Comparison of ENCODE assay signal across 21 cellular contexts in genomic region chr5:73678807-73679206, GRCh38. TPM values are rescaled to one million over a fixed set of nuclear protein-coding genes. Genes with fewer than 3 reads are reported as not detected.
A peak's percentile ranks its signal among the peaks of the same experiment; 100 is the strongest.
DNase-seq lines count a peak whose midpoint lies in the region; ATAC-seq and TF ChIP-seq lines count a peak whose summit lies in the region.
"Had no signal": no experiment of that assay in that cellular context is flagged by ENCODE, and none has a peak within 500 bp of the region (broad histone marks: within the 10 kb centered on the region; RNA-seq: fewer than 3 reads in every experiment).

No MANE protein-coding gene starts in this region.

- no peaks in the 10 kb centered on the region for H3F3A ChIP-seq in MM.1S (ENCODE audit: insufficient read depth, low read length)

- TF ChIP-seq EP300 in transverse colon (IDR thresholded peaks at IDR 0.05; ENCODE audit: low read depth) = no peak

- TF ChIP-seq CTCF in Calu3 (IDR thresholded peaks at IDR 0.05; ENCODE audit: unreplicated experiment) (no peak), hepatocyte (IDR thresholded peaks at IDR 0.05; ENCODE audit: poor library complexity) (no peak), nephron (IDR thresholded peaks at IDR 0.05; ENCODE audit: unreplicated experiment in 3 of 3) (no peak), transverse colon (IDR thresholded peaks at IDR 0.05) (no peak), gastrocnemius medialis (IDR thresholded peaks at IDR 0.05 in 4 of 5, conservative IDR thresholded peaks at IDR 0.05 in 1 of 5) (no peak), MM.1S (IDR thresholded peaks at IDR 0.05; ENCODE audit: low read length) (no peak)

- ATAC-seq in GM21717 (IDR thresholded peaks at IDR 0.05; ENCODE audit: unreplicated experiment) = no peak
- ATAC-seq in gastrocnemius medialis = no peak
- ATAC-seq: K562, Right ventricle myocardium inferior had no signal

- H3K36me3 Mint-ChIP-seq in Calu3 (ENCODE audit: insufficient read depth, unreplicated experiment) = peaks cover 5% of the 10 kb centered on the region
- H3K36me3 Mint-ChIP-seq in nephron (ENCODE audit: low read depth) = no peaks in the 10 kb centered on the region
- H3K36me3 Mint-ChIP-seq: CD4-positive, alpha-beta memory T cell had no signal

- in situ Hi-C loops in transverse colon (cut with MboI; ENCODE audit: low pct_ligation_motif_present in 1 of 4, low pct_unique_long_range_greater_than_20kb in 1 of 4, low sequenced_read_pairs in 3 of 4) (no loop called here), gastrocnemius medialis (cut with MboI; ENCODE audit: low sequenced_read_pairs in 4 of 4) (no loop called here)

- no peaks in the 10 kb centered on the region for H3K36me3 ChIP-seq in hepatocyte (replicated peaks; ENCODE audit: insufficient read depth, low read depth)
- H3K36me3 ChIP-seq in transverse colon = no peaks in the 10 kb centered on the region
- no peaks in the 10 kb centered on the region for H3K36me3 ChIP-seq in gastrocnemius medialis
- no peaks in the 10 kb centered on the region for H3K36me3 ChIP-seq in MM.1S (replicated peaks; ENCODE audit: insufficient read depth, low read length)

- WGBS in hepatocyte (ENCODE audit: low lambda C conversion rate, missing lambda C conversion rate) = 97% methylated on average over 3 of the region's 3 CpGs
- WGBS in transverse colon (ENCODE audit: low coverage in 1 of 2), 2 donors = 82 to 93% methylated on average over 3 of the region's 3 CpGs

- H2AFZ ChIP-seq in hepatocyte (no peak overlapping the region), MM.1S (ENCODE audit: low read length) (no peak overlapping the region)
- H2AFZ ChIP-seq: GM23248 had no signal

- H3K4me1 Mint-ChIP-seq in Calu3 (ENCODE audit: low read depth, unreplicated experiment) (peaks cover 36% of the 10 kb centered on the region), nephron (no peaks in the 10 kb centered on the region)
- H3K4me1 Mint-ChIP-seq: CD4-positive, alpha-beta memory T cell had no signal

- no TSS peak for BruUV-seq in Calu3 (replicated peaks; lab: Mats Ljungman, UMichigan)

- H3K4me2 ChIP-seq in hepatocyte = no peak overlapping the region
- no peak overlapping the region for H3K4me2 ChIP-seq in MM.1S (ENCODE audit: low read depth, low read length)

- H3K27ac Mint-ChIP-seq in Calu3 (ENCODE audit: unreplicated experiment) (peak overlapping the region; percentile 70), nephron (peak overlapping the region; percentile 89 to 92 (median 90))
- H3K27ac Mint-ChIP-seq: CD4-positive, alpha-beta memory T cell had no signal

- no peak overlapping the region for H3K9ac ChIP-seq in MM.1S (ENCODE audit: low read length)
- H3K9ac ChIP-seq: GM23248 had no signal

- H3K4me3 ChIP-seq in hepatocyte (no peak overlapping the region), transverse colon (no peak overlapping the region), gastrocnemius medialis (no peak overlapping the region), MM.1S (ENCODE audit: low read length) (no peak overlapping the region)
- H3K4me3 ChIP-seq: GM23248, K562, SJSA1 had no signal

- H4K20me1 ChIP-seq in hepatocyte (ENCODE audit: insufficient read depth, poor library complexity, severe bottlenecking) = no peaks in the 10 kb centered on the region
- no peaks in the 10 kb centered on the region for H4K20me1 ChIP-seq in MM.1S (ENCODE audit: insufficient read depth, low read length)

- DNase-seq in Calu3 = no peak
- DNase-seq in hepatocyte (ENCODE audit: low spot score) = no peak
- no peak for DNase-seq in transverse colon
- no peak for DNase-seq in gastrocnemius medialis
- DNase-seq in MM.1S = no peak
- DNase-seq: C1 segment of cervical spinal cord; CD4-positive, alpha-beta memory T cell; COR-L47; DMS79 treated with DMSO at 0.1 percent for 48 hours; GM23248; H7; Kasumi-1; NCI-H1105 treated with DMSO at 0.1 percent for 48 hours; NCI-H2029; NCI-H82; NK-92 treated with Interleukin-12 subunit alpha and Interleukin-12 subunit beta, amount 100 ng/mL, for 24 hours had no signal

- intact Hi-C loops in Calu3 (cut with micrococcal nuclease; ENCODE audit: unreplicated experiment) = loop anchor here (5.0 kb wide), 1 partner anchor 37 kb away; no protein-coding TSS in a partner anchor
- intact Hi-C loops in transverse colon (cut with DNase I; ENCODE audit: low total_unique reads) = no loop called here
- intact Hi-C loops in gastrocnemius medialis (cut with DNase I; ENCODE audit: low total_unique reads) = no loop called here

- H3K4me3 Mint-ChIP-seq in Calu3 (ENCODE audit: low read depth, unreplicated experiment) = no peak overlapping the region
- no peak overlapping the region for H3K4me3 Mint-ChIP-seq in nephron
- H3K4me3 Mint-ChIP-seq: CD4-positive, alpha-beta memory T cell had no signal

- H3K9me3 Mint-ChIP-seq in Calu3 (ENCODE audit: low read depth, unreplicated experiment) = no peaks in the 10 kb centered on the region
- H3K9me3 Mint-ChIP-seq in nephron = no peaks in the 10 kb centered on the region
- H3K9me3 Mint-ChIP-seq: CD4-positive, alpha-beta memory T cell had no signal

- H3K79me2 ChIP-seq in hepatocyte (no peaks in the 10 kb centered on the region), MM.1S (ENCODE audit: low read length) (no peaks in the 10 kb centered on the region)

- H3K9me2 ChIP-seq in hepatocyte (replicated peaks; ENCODE audit: insufficient read depth) (no peaks in the 10 kb centered on the region), MM.1S (replicated peaks; ENCODE audit: insufficient read depth, low read length) (no peaks in the 10 kb centered on the region)

- CTCF ChIA-PET in Calu3 (lab: Charles Lee) = interaction anchor here (0.8 to 1.5 kb wide), 5 partner anchors 13 to 114 kb away, joined by 4 to 9 read pairs (median 5); no protein-coding TSS in a partner anchor

- H3K27me3 Mint-ChIP-seq in Calu3 (ENCODE audit: unreplicated experiment) = no peaks in the 10 kb centered on the region
- no peaks in the 10 kb centered on the region for H3K27me3 Mint-ChIP-seq in nephron (ENCODE audit: low read depth)

- H3K27ac ChIP-seq in hepatocyte = peak overlapping the region; percentile 49
- peak overlapping the region; percentile 10 to 58 (median 28) for H3K27ac ChIP-seq in transverse colon
- no peak overlapping the region for H3K27ac ChIP-seq in gastrocnemius medialis
- no peak overlapping the region for H3K27ac ChIP-seq in MM.1S (ENCODE audit: low read length)
- H3K27ac ChIP-seq: GM23248, SJSA1 had no signal

- H3K4me1 ChIP-seq in hepatocyte (ENCODE audit: insufficient read depth) (peaks cover 11% of the 10 kb centered on the region), transverse colon (peaks cover 0 to 20% (median 6%) of the 10 kb centered on the region in 4 donors), gastrocnemius medialis (no peaks in the 10 kb centered on the region), MM.1S (ENCODE audit: low read length) (peaks cover 3% of the 10 kb centered on the region; the same call in 1 of the 2 replicates)

- H3K9me3 ChIP-seq in hepatocyte (ENCODE audit: low read depth) (no peaks in the 10 kb centered on the region), transverse colon (no peaks in the 10 kb centered on the region), gastrocnemius medialis (no peaks in the 10 kb centered on the region), MM.1S (replicated peaks; ENCODE audit: insufficient read depth, low read length) (no peaks in the 10 kb centered on the region)
- H3K9me3 ChIP-seq: SJSA1 had no signal

- TF ChIP-seq POLR2A in transverse colon (IDR thresholded peaks at IDR 0.05) (no peak), gastrocnemius medialis (IDR thresholded peaks at IDR 0.05) (no peak)

- H3K27me3 ChIP-seq in hepatocyte (no peaks in the 10 kb centered on the region), transverse colon (no peaks in the 10 kb centered on the region), gastrocnemius medialis (no peaks in the 10 kb centered on the region), MM.1S (replicated peaks; ENCODE audit: insufficient read depth, low read length) (no peaks in the 10 kb centered on the region)
- H3K27me3 ChIP-seq: SJSA1 had no signal

RNA-seq across cellular contexts. Expression of gene ARHGEF28, which starts 52.8 kb away (rescaled TPM):
- total RNA-seq in Calu3 (2022) (79.3 and 92.0 TPM in 2 replicates), hepatocyte (7.6 and 11.2 TPM in 2 replicates), transverse colon (10 to 100 TPM in 3 of 4 donors, 1 to 10 TPM in 1; 9.8 to 18.7 (median 18.6) TPM), gastrocnemius medialis (1 to 10 TPM in 2 of 4 donors, under 1 TPM in 2; 0.52 to 1.2 (median 0.98) TPM)
- 3.1 and 3.5 TPM in 2 replicates for polyA plus RNA-seq in hepatocyte
- total RNA-seq: CD4-positive, alpha-beta memory T cell had no signal
- polyA plus RNA-seq: CD4-positive, alpha-beta memory T cell; K562 had no signal

Comparison
In these comparisons a context has a peak if more than half of its experiments do, and no peak if none do; other contexts are left out.
1. H3K27ac ChIP-seq: peak in hepatocyte (single experiment) and transverse colon (4 of 4); none in gastrocnemius medialis (0 of 4) and MM.1S (single experiment).